ENCODE assay signal across 8 cellular contexts in genomic region chr12:106303202-106303820, GRCh38. TPM values are rescaled to one million over a fixed set of nuclear protein-coding genes. Genes with fewer than 3 reads are reported as not detected.
DNase-seq lines count a peak whose midpoint lies in the region; ATAC-seq, FAIRE-seq and TF ChIP-seq lines count a peak whose summit lies in the region.

No MANE protein-coding gene starts in this region.

- H3K9ac ChIP-seq in keratinocyte (ENCODE audit: control insufficient read depth, extremely low read depth, insufficient read depth, low read length) = peak overlapping the region; percentile 96

- H3K9me1 ChIP-seq in keratinocyte (ENCODE audit: control insufficient read depth, extremely low read depth, insufficient read depth, low read length) = no peaks in the 10 kb centered on the region

- H4K20me1 ChIP-seq in keratinocyte (ENCODE audit: control insufficient read depth, extremely low read depth, insufficient read depth, low read length) = no peaks in the 10 kb centered on the region

- peak overlapping the region; percentile 97 for H3K27ac ChIP-seq in keratinocyte (ENCODE audit: control insufficient read depth, insufficient read depth, low read length)

- FAIRE-seq in keratinocyte (lab: Jason Lieb, UNC) = no peak
- no peak for FAIRE-seq in GM19239 (lab: Jason Lieb, UNC)

- H2AFZ ChIP-seq in keratinocyte (ENCODE audit: control insufficient read depth, low read length) = peak overlapping the region; percentile 49

- no peaks in the 10 kb centered on the region for H3K9me3 ChIP-seq in keratinocyte (ENCODE audit: control insufficient read depth, low read depth, low read length)

- peak; percentile 35 for ATAC-seq in GM21737 (IDR thresholded peaks at IDR 0.05; ENCODE audit: unreplicated experiment)

- dilution Hi-C loops in keratinocyte (cut with MboI; ENCODE audit: extremely low pct_ligation_motif_present, low sequenced_read_pairs) = no loop called here

- peak overlapping the region; percentile 63 to 86 (median 63) for H3K4me3 ChIP-seq in keratinocyte (ENCODE audit: control insufficient read depth in 2 of 3, extremely low read depth in 1 of 3, insufficient read depth in 2 of 3, low read depth in 1 of 3, low read length in 3 of 3)

- peak; percentile 83 for DNase-seq in CD1c-positive myeloid dendritic cell (ENCODE audit: extremely low spot score)
- peak; percentile 18 for DNase-seq in NCI-H2029 treated with DMSO at 0.1 percent for 48 hours (lab: John Stamatoyannopoulos, UW)
- peak; percentile 79 for DNase-seq in activated CD4-positive, CD25-positive, alpha-beta regulatory T cell treated with anti-CD3 and anti-CD28 coated beads, Interleukin-2, amount 50 U/mL, for 72 hours
- DNase-seq in central memory CD4-positive, alpha-beta T cell = peak; percentile 98
- no peak for DNase-seq in keratinocyte (ENCODE audit: low read depth, low spot score)
- peak; percentile 52 to 70 (median 60) for DNase-seq in stimulated activated CD4-positive, alpha-beta T cell treated with anti-CD3 and anti-CD28 coated beads, Interleukin-12 subunit alpha, Interleukin-12 subunit beta, amount 100 ng/mL, for 48 hours (ENCODE audit: low read depth in 2 of 3, low spot score in 1 of 3)
- no peak for DNase-seq in GM19239 (ENCODE audit: insufficient read length, low spot score)

- peaks cover 9% of the 10 kb centered on the region for H3K4me1 ChIP-seq in keratinocyte (ENCODE audit: control insufficient read depth, extremely low read depth, insufficient read depth, low read length)

- no peaks in the 10 kb centered on the region for H3K27me3 ChIP-seq in keratinocyte (ENCODE audit: control insufficient read depth, extremely low read depth, insufficient read depth, low read length)

- H3K4me2 ChIP-seq in keratinocyte (ENCODE audit: control insufficient read depth, extremely low read depth, insufficient read depth, low read depth, low read length) = peak overlapping the region; percentile 75

- no peaks in the 10 kb centered on the region for H3K79me2 ChIP-seq in keratinocyte (ENCODE audit: control insufficient read depth, insufficient read depth, low read length)

- TF ChIP-seq CTCF in keratinocyte (optimal IDR thresholded peaks at IDR 0.05 in 1 of 3, IDR thresholded peaks at IDR 0.05 in 1 of 3, conservative IDR thresholded peaks at IDR 0.05 in 1 of 3; ENCODE audit: extremely low read depth in 1 of 3, insufficient read depth in 2 of 3, low read length in 3 of 3) = peak; percentile 12 to 29 (median 17)

- H3K36me3 ChIP-seq in keratinocyte (ENCODE audit: control insufficient read depth in 2 of 2, extremely low read depth in 1 of 2, insufficient read depth in 2 of 2, low read length in 2 of 2) = no peaks in the 10 kb centered on the region

RNA-seq across cellular contexts. Expression of gene TCP11L2, which starts 0.8 kb away (rescaled TPM):
- polyA plus RNA-seq in keratinocyte = 5.4 to 6.5 TPM (median 6.1 TPM) in 3 replicates
- 20.0 TPM for polyA plus RNA-seq in keratinocyte (2011; ENCODE audit: low read depth)
- polyA plus RNA-seq in keratinocyte (2011; cell fraction: cytosol; rRNA removed) = 2.8 and 4.4 TPM in 2 replicates
- 11.5 and 13.0 TPM in 2 replicates for polyA plus RNA-seq in keratinocyte (2011; cell fraction: nucleus; rRNA removed)
- polyA plus RNA-seq in keratinocyte (2012; ENCODE audit: low replicate concordance) = 3.4 and 28.2 TPM in 2 replicates
- polyA minus RNA-seq in keratinocyte = 14.2 to 24.7 TPM (median 15.7 TPM) in 3 replicates
- polyA minus RNA-seq in keratinocyte (2011; cell fraction: cytosol; rRNA and poly(A)+ RNA removed) = 11.7 TPM
- polyA minus RNA-seq in keratinocyte (2011; cell fraction: nucleus; rRNA and poly(A)+ RNA removed) = 15.3 and 24.2 TPM in 2 replicates

RNA-seq across cellular contexts. Expression of gene POLR3B, which starts 54.2 kb away (rescaled TPM):
- polyA plus RNA-seq in keratinocyte = 9.1 to 13.9 TPM (median 12.3 TPM) in 3 replicates
- polyA plus RNA-seq in keratinocyte (2011; ENCODE audit: low read depth) = 5.9 TPM
- 5.6 and 9.7 TPM in 2 replicates for polyA plus RNA-seq in keratinocyte (2011; cell fraction: cytosol; rRNA removed)
- 13.4 and 16.8 TPM in 2 replicates for polyA plus RNA-seq in keratinocyte (2011; cell fraction: nucleus; rRNA removed)
- 4.8 and 11.4 TPM in 2 replicates for polyA plus RNA-seq in keratinocyte (2012; ENCODE audit: low replicate concordance)
- polyA minus RNA-seq in keratinocyte = 5.8 to 23.4 TPM (median 15.6 TPM) in 3 replicates
- polyA minus RNA-seq in keratinocyte (2011; cell fraction: cytosol; rRNA and poly(A)+ RNA removed) = 8.1 TPM
- 13.5 and 24.7 TPM in 2 replicates for polyA minus RNA-seq in keratinocyte (2011; cell fraction: nucleus; rRNA and poly(A)+ RNA removed)

RNA-seq across cellular contexts. Expression of gene CKAP4, which starts 55.5 kb away (rescaled TPM):
- polyA plus RNA-seq in keratinocyte = 84.5 to 123 TPM (median 84.7 TPM) in 3 replicates
- 49.3 TPM for polyA plus RNA-seq in keratinocyte (2011; ENCODE audit: low read depth)
- polyA plus RNA-seq in keratinocyte (2011; cell fraction: cytosol; rRNA removed) = 52.1 and 54.3 TPM in 2 replicates
- 152 and 168 TPM in 2 replicates for polyA plus RNA-seq in keratinocyte (2011; cell fraction: nucleus; rRNA removed)
- 70.8 and 113 TPM in 2 replicates for polyA plus RNA-seq in keratinocyte (2012; ENCODE audit: low replicate concordance)
- 44.2 to 50.5 TPM (median 48.9 TPM) in 3 replicates for polyA minus RNA-seq in keratinocyte
- polyA minus RNA-seq in keratinocyte (2011; cell fraction: cytosol; rRNA and poly(A)+ RNA removed) = 72.3 TPM
- polyA minus RNA-seq in keratinocyte (2011; cell fraction: nucleus; rRNA and poly(A)+ RNA removed) = 102 and 139 TPM in 2 replicates

Comparison
In these comparisons a context has a peak if more than half of its experiments do, and no peak if none do; other contexts are left out.
1. DNase-seq: peak in CD1c-positive myeloid dendritic cell (single experiment), NCI-H2029 treated with DMSO at 0.1 percent for 48 hours (single experiment), activated CD4-positive, CD25-positive, alpha-beta regulatory T cell treated with anti-CD3 and anti-CD28 coated beads, Interleukin-2, amount 50 U/mL, for 72 hours (single experiment), central memory CD4-positive, alpha-beta T cell (single experiment) and stimulated activated CD4-positive, alpha-beta T cell treated with anti-CD3 and anti-CD28 coated beads, Interleukin-12 subunit alpha, Interleukin-12 subunit beta, amount 100 ng/mL, for 48 hours (3 of 3); none in keratinocyte (single experiment) and GM19239 (single experiment).